8 cellular contexts compared by ENCODE assay signal in genomic region chr19:13117772-13118423, GRCh38. TPM values are rescaled to one million over a fixed set of nuclear protein-coding genes. Genes with fewer than 3 reads are reported as not detected.
A peak's percentile ranks its signal among the peaks of the same experiment; 100 is the strongest.
DNase-seq lines count a peak whose midpoint lies in the region; ATAC-seq and TF ChIP-seq lines count a peak whose summit lies in the region.

NACC1 (plus strand) TSS chr19:13118264; CDS start chr19:13135208, 16,944 bp downstream.

- TF ChIP-seq CTCF in osteocyte (IDR thresholded peaks at IDR 0.05) (no peak), thoracic aorta (IDR thresholded peaks at IDR 0.05) (no peak)

- peaks cover 43% of the 10 kb centered on the region for H3K36me3 ChIP-seq in HAP-1 (replicated peaks)
- peaks cover under 1% of the 10 kb centered on the region for H3K36me3 ChIP-seq in thoracic aorta

- no peaks in the 10 kb centered on the region for H3K9me3 Mint-ChIP-seq in activated naive CD4-positive, alpha-beta T cell treated with anti-CD3 and anti-CD28 coated beads, Interleukin-2, amount 50 U/mL, for 72 hours
- no peaks in the 10 kb centered on the region for H3K9me3 Mint-ChIP-seq in osteocyte (ENCODE audit: unreplicated experiment)

- no peaks in the 10 kb centered on the region for H3K9me3 ChIP-seq in HAP-1
- H3K9me3 ChIP-seq in thoracic aorta = no peaks in the 10 kb centered on the region

- no peaks in the 10 kb centered on the region for H3K27me3 Mint-ChIP-seq in osteocyte (ENCODE audit: unreplicated experiment)

- H3K4me1 ChIP-seq in HAP-1 (peaks cover 10% of the 10 kb centered on the region), thoracic aorta (ENCODE audit: control insufficient read depth in 1 of 2, low read depth in 2 of 2) (peaks cover 16 to 44% of the 10 kb centered on the region in 2 donors)

- peak; percentile 75 to 94 for ATAC-seq in activated naive CD4-positive, alpha-beta T cell treated with anti-CD3 and anti-CD28 coated beads, Interleukin-2, amount 50 U/mL, for 72 hours
- ATAC-seq in thoracic aorta (ENCODE audit: insufficient number of reproducible peaks, low FRiP score, low read depth) = peak; percentile 72

- peak within 1 kb of the TSS; percentile 90 to 96 for H3K27ac Mint-ChIP-seq in activated naive CD4-positive, alpha-beta T cell treated with anti-CD3 and anti-CD28 coated beads, Interleukin-2, amount 50 U/mL, for 72 hours
- H3K27ac Mint-ChIP-seq in osteocyte (ENCODE audit: unreplicated experiment) = peak within 1 kb of the TSS; percentile 91

- H3K4me3 Mint-ChIP-seq in osteocyte (ENCODE audit: unreplicated experiment) = peak within 1 kb of the TSS; percentile 96

- peaks cover 56% of the 10 kb centered on the region for H3K4me1 Mint-ChIP-seq in osteocyte (ENCODE audit: unreplicated experiment)

- peak within 1 kb of the TSS; percentile 56 to 67 for H3K27ac ChIP-seq in thoracic aorta

- H3K27me3 ChIP-seq in HAP-1 (ENCODE audit: low read depth) = no peaks in the 10 kb centered on the region
- no peaks in the 10 kb centered on the region for H3K27me3 ChIP-seq in thoracic aorta (replicated peaks; ENCODE audit: insufficient read depth)

- peaks cover 12 to 29% of the 10 kb centered on the region in 2 donors for H3K36me3 Mint-ChIP-seq in activated naive CD4-positive, alpha-beta T cell treated with anti-CD3 and anti-CD28 coated beads, Interleukin-2, amount 50 U/mL, for 72 hours
- H3K36me3 Mint-ChIP-seq in osteocyte (ENCODE audit: unreplicated experiment) = no peaks in the 10 kb centered on the region

- in situ Hi-C loops in HAP-1 (cut with MboI; ENCODE audit: low sequenced_read_pairs) = no loop called here

- H3K4me3 ChIP-seq in HAP-1 (peak within 1 kb of the TSS; percentile 97), thoracic aorta (peak within 1 kb of the TSS; percentile 100)

- DNase-seq in Daoy (ENCODE audit: low read depth) (peak; percentile 97), HAP-1 (ENCODE audit: low spot score in 2 of 2) (peak; percentile 86 to 94), NAMALWA (ENCODE audit: low spot score) (peak; percentile 92), SKM-1 treated with dmso at 0.1 percent for 144 hours (lab: John Stamatoyannopoulos, UW; ENCODE audit: unreplicated experiment) (peak; percentile 92), glomerular visceral epithelial cell (ENCODE audit: extremely low spot score) (peak; percentile 93), osteocyte (ENCODE audit: extremely low spot score, unreplicated experiment) (peak; percentile 98), thoracic aorta (ENCODE audit: low spot score) (peak; percentile 60)
- peak; percentile 88 to 96 for DNase-seq in activated naive CD4-positive, alpha-beta T cell treated with anti-CD3 and anti-CD28 coated beads, Interleukin-2, amount 50 U/mL, for 72 hours (ENCODE audit: low spot score in 2 of 2)

RNA-seq across cellular contexts. Expression of gene NACC1, which starts in this region (rescaled TPM):
- 50.6 and 51.2 TPM in 2 replicates for total RNA-seq in Daoy (2014; rRNA removed; shearing (Covaris generic))
- 10 to 100 TPM; 56.0 to 67.0 TPM for total RNA-seq in activated naive CD4-positive, alpha-beta T cell treated with anti-CD3 and anti-CD28 coated beads, Interleukin-2, amount 50 U/mL, for 72 hours
- 40.4 and 45.1 TPM in 2 replicates for total RNA-seq in osteocyte
- total RNA-seq in thoracic aorta = 10 to 100 TPM; 27.2 to 28.8 TPM

Comparison
In these comparisons a context has a peak if more than half of its experiments do, and no peak if none do; other contexts are left out.
1. Peak in every context shown above with its lines: DNase-seq, ATAC-seq, H3K4me3 ChIP-seq and H3K27ac ChIP-seq.